2 cellular contexts compared by ENCODE assay signal in the genomic region with DNA sequence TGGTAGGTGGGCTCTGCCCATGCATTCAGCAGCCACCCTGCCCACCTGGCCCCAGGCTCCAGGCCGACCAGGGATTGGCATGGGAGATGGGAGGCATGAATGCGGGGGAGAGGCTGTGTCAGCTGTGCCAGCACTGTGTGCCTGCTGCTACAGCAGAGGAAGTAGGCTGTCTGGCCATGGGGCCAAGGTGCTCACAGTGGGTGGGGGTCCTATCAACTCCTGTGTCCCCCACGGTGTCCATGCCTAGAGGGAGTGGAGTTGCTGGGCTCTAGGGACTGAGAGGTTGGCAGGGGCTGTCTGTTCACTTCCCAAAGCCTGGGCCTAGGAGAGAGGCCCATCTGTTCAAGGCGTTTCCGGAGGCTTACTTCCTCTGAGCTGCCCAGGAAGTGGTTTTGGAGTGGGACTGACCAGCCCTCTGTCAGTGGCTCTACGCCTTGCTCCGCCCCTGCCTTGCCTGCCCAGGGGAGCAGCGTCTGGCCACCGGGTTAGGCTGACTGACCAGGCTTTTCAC.
TF ChIP-seq lines count a peak whose summit lies in the region.

No MANE protein-coding gene starts in this region.

TF ChIP-seq in GM12878, 131 proteins besides CTCF, POLR2A, EP300 and RAD21 (continues in another document):
- no peak for TF ChIP-seq NR2C2 (IDR thresholded peaks at IDR 0.05; ENCODE audit: borderline replicate concordance, control insufficient read depth, insufficient read length, low read depth)
- TF ChIP-seq ATF2 (IDR thresholded peaks at IDR 0.05; ENCODE audit: low read length), result no peak
- no peak for TF ChIP-seq IKZF2 (IDR thresholded peaks at IDR 0.05)
- TF ChIP-seq ZNF207 (IDR thresholded peaks at IDR 0.05; ENCODE audit: borderline replicate concordance), result no peak
- TF ChIP-seq, protein P1, sequence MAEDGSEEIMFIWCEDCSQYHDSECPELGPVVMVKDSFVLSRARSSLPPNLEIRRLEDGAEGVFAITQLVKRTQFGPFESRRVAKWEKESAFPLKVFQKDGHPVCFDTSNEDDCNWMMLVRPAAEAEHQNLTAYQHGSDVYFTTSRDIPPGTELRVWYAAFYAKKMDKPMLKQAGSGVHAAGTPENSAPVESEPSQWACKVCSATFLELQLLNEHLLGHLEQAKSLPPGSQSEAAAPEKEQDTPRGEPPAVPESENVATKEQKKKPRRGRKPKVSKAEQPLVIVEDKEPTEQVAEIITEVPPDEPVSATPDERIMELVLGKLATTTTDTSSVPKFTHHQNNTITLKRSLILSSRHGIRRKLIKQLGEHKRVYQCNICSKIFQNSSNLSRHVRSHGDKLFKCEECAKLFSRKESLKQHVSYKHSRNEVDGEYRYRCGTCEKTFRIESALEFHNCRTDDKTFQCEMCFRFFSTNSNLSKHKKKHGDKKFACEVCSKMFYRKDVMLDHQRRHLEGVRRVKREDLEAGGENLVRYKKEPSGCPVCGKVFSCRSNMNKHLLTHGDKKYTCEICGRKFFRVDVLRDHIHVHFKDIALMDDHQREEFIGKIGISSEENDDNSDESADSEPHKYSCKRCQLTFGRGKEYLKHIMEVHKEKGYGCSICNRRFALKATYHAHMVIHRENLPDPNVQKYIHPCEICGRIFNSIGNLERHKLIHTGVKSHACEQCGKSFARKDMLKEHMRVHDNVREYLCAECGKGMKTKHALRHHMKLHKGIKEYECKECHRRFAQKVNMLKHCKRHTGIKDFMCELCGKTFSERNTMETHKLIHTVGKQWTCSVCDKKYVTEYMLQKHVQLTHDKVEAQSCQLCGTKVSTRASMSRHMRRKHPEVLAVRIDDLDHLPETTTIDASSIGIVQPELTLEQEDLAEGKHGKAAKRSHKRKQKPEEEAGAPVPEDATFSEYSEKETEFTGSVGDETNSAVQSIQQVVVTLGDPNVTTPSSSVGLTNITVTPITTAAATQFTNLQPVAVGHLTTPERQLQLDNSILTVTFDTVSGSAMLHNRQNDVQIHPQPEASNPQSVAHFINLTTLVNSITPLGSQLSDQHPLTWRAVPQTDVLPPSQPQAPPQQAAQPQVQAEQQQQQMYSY (CRISPR knock-in tag; IDR thresholded peaks at IDR 0.05), result no peak
- TF ChIP-seq BACH1 (IDR thresholded peaks at IDR 0.05; ENCODE audit: borderline replicate concordance), result no peak
- TF ChIP-seq ZSCAN29 (IDR thresholded peaks at IDR 0.05), result no peak
- peak; percentile 68 for TF ChIP-seq RUNX3 (IDR thresholded peaks at IDR 0.05; ENCODE audit: low read length)
- no peak for TF ChIP-seq KAT2A (conservative IDR thresholded peaks at IDR 0.05; ENCODE audit: control insufficient read depth, low read depth, low read length)
- TF ChIP-seq NR2F1 (conservative IDR thresholded peaks at IDR 0.05), result no peak
- TF ChIP-seq HDAC2 (IDR thresholded peaks at IDR 0.05), result no peak
- TF ChIP-seq, protein P2, sequence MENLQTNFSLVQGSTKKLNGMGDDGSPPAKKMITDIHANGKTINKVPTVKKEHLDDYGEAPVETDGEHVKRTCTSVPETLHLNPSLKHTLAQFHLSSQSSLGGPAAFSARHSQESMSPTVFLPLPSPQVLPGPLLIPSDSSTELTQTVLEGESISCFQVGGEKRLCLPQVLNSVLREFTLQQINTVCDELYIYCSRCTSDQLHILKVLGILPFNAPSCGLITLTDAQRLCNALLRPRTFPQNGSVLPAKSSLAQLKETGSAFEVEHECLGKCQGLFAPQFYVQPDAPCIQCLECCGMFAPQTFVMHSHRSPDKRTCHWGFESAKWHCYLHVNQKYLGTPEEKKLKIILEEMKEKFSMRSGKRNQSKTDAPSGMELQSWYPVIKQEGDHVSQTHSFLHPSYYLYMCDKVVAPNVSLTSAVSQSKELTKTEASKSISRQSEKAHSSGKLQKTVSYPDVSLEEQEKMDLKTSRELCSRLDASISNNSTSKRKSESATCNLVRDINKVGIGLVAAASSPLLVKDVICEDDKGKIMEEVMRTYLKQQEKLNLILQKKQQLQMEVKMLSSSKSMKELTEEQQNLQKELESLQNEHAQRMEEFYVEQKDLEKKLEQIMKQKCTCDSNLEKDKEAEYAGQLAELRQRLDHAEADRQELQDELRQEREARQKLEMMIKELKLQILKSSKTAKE (IDR thresholded peaks at IDR 0.05; ENCODE audit: low read depth, poor library complexity, severe bottlenecking), result no peak
- TF ChIP-seq LARP7 (IDR thresholded peaks at IDR 0.05), result no peak
- no peak for TF ChIP-seq ASH2L (IDR thresholded peaks at IDR 0.05; ENCODE audit: borderline replicate concordance, low read depth)
- no peak for TF ChIP-seq ELK1 (IDR thresholded peaks at IDR 0.05; ENCODE audit: low read depth, low read length)
- no peak for TF ChIP-seq GABPA (IDR thresholded peaks at IDR 0.05; ENCODE audit: low read depth)
- no peak for TF ChIP-seq CEBPB (IDR thresholded peaks at IDR 0.05; ENCODE audit: borderline replicate concordance in 1 of 2, low read depth in 2 of 2, low read length in 2 of 2)
- TF ChIP-seq ZNF24 (IDR thresholded peaks at IDR 0.05), result no peak
- TF ChIP-seq SMC3 (IDR thresholded peaks at IDR 0.05; ENCODE audit: borderline replicate concordance, low read length), result no peak
- TF ChIP-seq RB1 (IDR thresholded peaks at IDR 0.05; ENCODE audit: borderline replicate concordance), result no peak
- TF ChIP-seq DPF2 (IDR thresholded peaks at IDR 0.05), result no peak
- TF ChIP-seq RBBP5 (conservative IDR thresholded peaks at IDR 0.05), result no peak
- TF ChIP-seq ETV6 (conservative IDR thresholded peaks at IDR 0.05 in 1 of 2, IDR thresholded peaks at IDR 0.05 in 1 of 2; ENCODE audit: borderline replicate concordance in 1 of 2, low read depth in 1 of 2), result peak in 1 of 2 experiments; percentile 51; a peak in 1 of 4 replicates

TF ChIP-seq in liver, 16 proteins besides CTCF, POLR2A, EP300 and RAD21:
- TF ChIP-seq YY1 (IDR thresholded peaks at IDR 0.05) (no peak), FOXA2 (IDR thresholded peaks at IDR 0.05) (no peak)
